Comparison of ENCODE assay signal across 1 cellular context in the genomic region with DNA sequence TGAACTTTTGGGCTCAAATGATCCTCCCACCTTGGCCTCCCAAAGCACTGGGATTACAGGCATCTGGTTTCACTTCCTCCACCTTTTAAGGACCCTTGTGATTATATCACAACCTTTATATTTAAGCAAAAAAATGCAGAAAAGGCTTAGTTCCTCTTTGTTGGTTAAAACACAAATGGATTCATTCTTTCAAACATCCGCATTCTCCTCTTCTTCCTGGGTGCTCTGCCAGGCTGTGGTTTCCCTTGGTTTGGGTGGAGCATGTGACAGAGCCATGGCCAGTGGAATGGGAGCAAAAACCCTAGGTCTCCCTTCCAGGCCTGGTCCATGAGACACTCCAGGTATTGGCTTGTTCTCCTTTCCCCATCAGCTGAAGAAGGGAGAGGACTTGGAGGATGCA.
TF ChIP-seq lines count a peak whose summit lies in the region.

No MANE protein-coding gene starts in this region.

TF ChIP-seq in GM12878, 131 proteins besides CTCF, POLR2A, EP300 and RAD21:
- TF ChIP-seq, protein P1, sequence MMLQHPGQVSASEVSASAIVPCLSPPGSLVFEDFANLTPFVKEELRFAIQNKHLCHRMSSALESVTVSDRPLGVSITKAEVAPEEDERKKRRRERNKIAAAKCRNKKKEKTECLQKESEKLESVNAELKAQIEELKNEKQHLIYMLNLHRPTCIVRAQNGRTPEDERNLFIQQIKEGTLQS (IDR thresholded peaks at IDR 0.05; ENCODE audit: borderline replicate concordance, extremely low read depth, low read depth, low read length): no peak
- TF ChIP-seq IKZF2 (IDR thresholded peaks at IDR 0.05) (peak; percentile 42 to 48; a peak in 2 of 4 replicates), SPI1 (IDR thresholded peaks at IDR 0.05; ENCODE audit: borderline replicate concordance, insufficient read depth, low read depth, low read length) (peak; percentile 57; the same call in 1 of the 2 replicates), FOXM1 (IDR thresholded peaks at IDR 0.05; ENCODE audit: low read depth, low read length) (no peak)
